8 cellular contexts compared by ENCODE assay signal in the genomic region with DNA sequence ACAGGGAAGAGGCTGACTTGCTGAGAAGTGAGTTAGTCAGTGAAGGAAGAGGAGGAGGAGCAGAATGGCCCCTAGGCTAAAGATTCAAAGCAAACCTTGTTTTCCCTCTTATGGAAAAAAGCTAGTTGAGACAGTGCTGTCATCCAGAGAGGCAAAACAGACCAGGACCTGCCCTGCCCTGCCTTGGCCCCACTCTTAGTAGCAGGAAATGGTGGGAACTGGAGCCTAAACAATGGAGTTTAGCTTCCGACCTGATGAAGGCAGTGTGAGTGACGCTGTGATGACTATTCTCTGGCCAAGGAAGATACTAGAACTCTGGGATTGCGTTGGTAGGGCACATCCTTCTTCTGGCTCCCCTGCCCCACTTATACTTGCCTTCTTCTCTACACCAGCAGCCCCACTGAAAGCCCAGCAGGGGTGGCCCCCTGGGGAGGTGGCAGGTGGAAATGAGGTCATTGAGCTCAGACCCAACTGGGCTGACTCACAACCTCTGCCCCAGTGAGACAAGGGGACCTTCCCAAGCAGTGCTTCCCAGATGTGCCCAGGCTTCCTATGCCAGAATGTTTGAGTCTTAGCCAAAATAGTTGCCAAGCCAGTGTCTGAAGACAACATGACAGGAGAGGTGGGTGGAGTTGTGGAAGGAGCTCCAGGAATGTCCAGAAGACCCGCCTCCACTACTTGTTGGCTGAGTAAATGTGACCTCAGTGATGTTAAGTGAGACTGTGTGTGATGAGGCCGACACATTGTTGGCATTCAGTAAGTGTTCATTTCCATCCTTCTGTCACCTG. TPM values are rescaled to one million over a fixed set of nuclear protein-coding genes. Genes with fewer than 3 reads are reported as not detected.
DNase-seq lines count a peak whose midpoint lies in the region; ATAC-seq and TF ChIP-seq lines count a peak whose summit lies in the region.

No MANE protein-coding gene starts in this region.

- peaks cover 96% of the 10 kb centered on the region for H3K79me2 ChIP-seq in SK-N-SH (ENCODE audit: insufficient read depth)

- H3K4me1 Mint-ChIP-seq in HFFc6 (ENCODE audit: low read depth): peaks cover 63% of the 10 kb centered on the region

- intact Hi-C loops in prostate gland (cut with DNase I): loop anchor here (10.0 kb wide), 1 partner anchor 61 kb away; no protein-coding TSS in a partner anchor

- in situ Hi-C loops in GM13977 (cut with MboI; ENCODE audit: low pct_unique_long_range_greater_than_20kb, low sequenced_read_pairs, unreplicated experiment): no loop called here

- DNase-seq in EH (ENCODE audit: low read depth) (peak; percentile 91), HFFc6 (peak; percentile 79), SK-N-SH (no peak), caudate nucleus (lab: John Stamatoyannopoulos, UW) (peak in 1 of 61 donors; percentile 15), prostate gland (ENCODE audit: low spot score) (no peak), GM13977 (ENCODE audit: low spot score) (no peak)

- H3K9me3 Mint-ChIP-seq in HFFc6: no peaks in the 10 kb centered on the region

- H3K9me3 ChIP-seq in SK-N-SH: no peaks in the 10 kb centered on the region
- H3K9me3 ChIP-seq in muscle layer of duodenum (ENCODE audit: control insufficient read depth in 1 of 2, low read length in 2 of 2): no peaks in the 10 kb centered on the region
- no peaks in the 10 kb centered on the region for H3K9me3 ChIP-seq in prostate gland

- H3K27me3 Mint-ChIP-seq in HFFc6 (ENCODE audit: insufficient read depth): no peaks in the 10 kb centered on the region; the same call in 1 of the 2 replicates

- TF ChIP-seq POLR2A in prostate gland (IDR thresholded peaks at IDR 0.05): no peak

- TF ChIP-seq CTCF in HFFc6 (IDR thresholded peaks at IDR 0.05) (no peak), SK-N-SH (IDR thresholded peaks at IDR 0.05) (no peak), prostate gland (IDR thresholded peaks at IDR 0.05) (no peak), GM13977 (IDR thresholded peaks at IDR 0.05; ENCODE audit: extremely low read depth, insufficient read depth, missing control alignments) (no peak)

- H3K27ac Mint-ChIP-seq in HFFc6: peak overlapping the region; percentile 93

- H3K27me3 ChIP-seq in SK-N-SH (ENCODE audit: insufficient read depth) (no peaks in the 10 kb centered on the region), muscle layer of duodenum (ENCODE audit: low read depth, low read length) (no peaks in the 10 kb centered on the region), prostate gland (replicated peaks; ENCODE audit: insufficient read depth) (no peaks in the 10 kb centered on the region)

- TF ChIP-seq RAD21 in SK-N-SH (IDR thresholded peaks at IDR 0.05; ENCODE audit: low read length): no peak

- H3K36me3 ChIP-seq in SK-N-SH (replicated peaks in 1 of 2; ENCODE audit: control insufficient read depth in 1 of 2, insufficient read depth in 2 of 2, low read length in 1 of 2): peaks cover 0 to 4% of the 10 kb centered on the region in 2 experiments
- no peaks in the 10 kb centered on the region for H3K36me3 ChIP-seq in muscle layer of duodenum (ENCODE audit: control insufficient read depth in 1 of 2, insufficient read depth in 2 of 2, low read length in 2 of 2)
- H3K36me3 ChIP-seq in prostate gland: no peaks in the 10 kb centered on the region

- CTCF ChIA-PET in SK-N-SH (lab: Yijun Ruan, JAX): interaction anchor here (0.8 kb wide), 1 partner anchor 17 kb away, joined by 3 read pairs; no protein-coding TSS in a partner anchor

- H3K4me3 Mint-ChIP-seq in HFFc6: peak overlapping the region; percentile 68

- H3K4me1 ChIP-seq in SK-N-SH (ENCODE audit: control insufficient read depth in 1 of 2, insufficient read depth in 2 of 2, low read depth in 1 of 2, low read length in 1 of 2) (peaks cover 0 to 12% of the 10 kb centered on the region in 2 experiments; a peak in 2 of 4 replicates), muscle layer of duodenum (ENCODE audit: control insufficient read depth in 1 of 2, insufficient read depth in 2 of 2, low read length in 2 of 2) (peaks cover 10 to 22% of the 10 kb centered on the region in 2 donors), prostate gland (replicated peaks) (no peaks in the 10 kb centered on the region)

- H3K9ac ChIP-seq in SK-N-SH: no peak overlapping the region

- ATAC-seq in HG03159 (IDR thresholded peaks at IDR 0.05; ENCODE audit: unreplicated experiment): no peak

- no peaks in the 10 kb centered on the region for H3K9me2 ChIP-seq in SK-N-SH

- peak in 1 of 2 experiments; percentile 16; a peak in 1 of 4 replicates for TF ChIP-seq EP300 in SK-N-SH (IDR thresholded peaks at IDR 0.05; ENCODE audit: borderline replicate concordance in 1 of 2, low read depth in 1 of 2, low read length in 1 of 2)

- no peak overlapping the region for H3K4me3 ChIP-seq in SK-N-SH (ENCODE audit: low read depth in 2 of 2, low read length in 1 of 2)
- no peak overlapping the region for H3K4me3 ChIP-seq in muscle layer of duodenum (ENCODE audit: low read depth in 1 of 2, low read length in 2 of 2)
- no peak overlapping the region for H3K4me3 ChIP-seq in prostate gland

- POLR2A ChIA-PET in SK-N-SH (lab: Yijun Ruan, JAX): no interaction called here

- H3K27ac ChIP-seq in SK-N-SH (ENCODE audit: low read depth in 2 of 2, low read length in 1 of 2) (peak overlapping the region in 1 of 2 experiments; percentile 75; a peak in 2 of 4 replicates), caudate nucleus (ENCODE audit: low read depth, low read length) (peak overlapping the region; percentile 2), muscle layer of duodenum (ENCODE audit: low read length) (peak overlapping the region; percentile 75), prostate gland (no peak overlapping the region)

- H3F3A ChIP-seq in SK-N-SH (replicated peaks; ENCODE audit: insufficient read depth): peaks cover 9% of the 10 kb centered on the region

- no peak overlapping the region for H2AFZ ChIP-seq in SK-N-SH (ENCODE audit: low read depth)

- peak overlapping the region; percentile 19; the same call in 1 of the 2 replicates for H3K4me2 ChIP-seq in SK-N-SH

- H4K20me1 ChIP-seq in SK-N-SH (ENCODE audit: insufficient read depth): peaks cover 97% of the 10 kb centered on the region

- WGBS in SK-N-SH (ENCODE audit: low lambda C conversion rate): 13% methylated on average over 5 of the region's 5 CpGs
- WGBS in prostate gland: 44% methylated on average over 5 of the region's 5 CpGs

- H3K36me3 Mint-ChIP-seq in HFFc6 (ENCODE audit: low read depth): peaks cover 11% of the 10 kb centered on the region; the same call in 1 of the 2 replicates

TF ChIP-seq in SK-N-SH, 30 proteins besides CTCF, POLR2A, EP300 and RAD21:
- TF ChIP-seq, protein P1, sequence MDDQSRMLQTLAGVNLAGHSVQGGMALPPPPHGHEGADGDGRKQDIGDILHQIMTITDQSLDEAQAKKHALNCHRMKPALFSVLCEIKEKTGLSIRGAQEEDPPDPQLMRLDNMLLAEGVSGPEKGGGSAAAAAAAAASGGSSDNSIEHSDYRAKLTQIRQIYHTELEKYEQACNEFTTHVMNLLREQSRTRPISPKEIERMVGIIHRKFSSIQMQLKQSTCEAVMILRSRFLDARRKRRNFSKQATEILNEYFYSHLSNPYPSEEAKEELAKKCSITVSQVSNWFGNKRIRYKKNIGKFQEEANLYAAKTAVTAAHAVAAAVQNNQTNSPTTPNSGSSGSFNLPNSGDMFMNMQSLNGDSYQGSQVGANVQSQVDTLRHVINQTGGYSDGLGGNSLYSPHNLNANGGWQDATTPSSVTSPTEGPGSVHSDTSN (IDR thresholded peaks at IDR 0.05): peak; percentile 33
- TF ChIP-seq TEAD4 (IDR thresholded peaks at IDR 0.05; ENCODE audit: borderline replicate concordance, insufficient read depth): no peak
- TF ChIP-seq FOSL2 (IDR thresholded peaks at IDR 0.05; ENCODE audit: borderline replicate concordance, low read depth): peak; percentile 50; the same call in 1 of the 2 replicates
- TF ChIP-seq, protein P2, sequence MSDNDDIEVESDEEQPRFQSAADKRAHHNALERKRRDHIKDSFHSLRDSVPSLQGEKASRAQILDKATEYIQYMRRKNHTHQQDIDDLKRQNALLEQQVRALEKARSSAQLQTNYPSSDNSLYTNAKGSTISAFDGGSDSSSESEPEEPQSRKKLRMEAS (IDR thresholded peaks at IDR 0.05; ENCODE audit: low read depth): peak; percentile 42; the same call in 1 of the 2 replicates
- TF ChIP-seq TCF12 (IDR thresholded peaks at IDR 0.05): peak; percentile 44
- TF ChIP-seq NFIC (IDR thresholded peaks at IDR 0.05; ENCODE audit: borderline replicate concordance): peak; percentile 48
- no peak for TF ChIP-seq SMC3 (IDR thresholded peaks at IDR 0.05; ENCODE audit: low read depth, low read length)
- no peak for TF ChIP-seq TAF1 (IDR thresholded peaks at IDR 0.05; ENCODE audit: borderline replicate concordance, low read depth, low read length)

RNA-seq across cellular contexts. Expression of a gene that starts 38.8 kb away (rescaled TPM):
- total RNA-seq in HFFc6 (2021; fragmentation: NEBNext Ultra II Directional; extraction: Animal tissue kit (Norgen Biotek cat#: 25700)): 100 to 1,000 TPM; 410 to 540 (median 485) TPM
- 189 and 226 TPM in 2 replicates for polyA plus RNA-seq in SK-N-SH (2012; rRNA removed)
- polyA plus RNA-seq in SK-N-SH (2012; cell fraction: cytosol; rRNA removed): 139 and 159 TPM in 2 replicates
- polyA plus RNA-seq in SK-N-SH (2012; cell fraction: nucleus; rRNA removed): 133 and 207 TPM in 2 replicates
- 100 to 1,000 TPM in 1 of 2 donors, 10 to 100 TPM in 1; 53.6 to 116 TPM for total RNA-seq in prostate gland

Comparison
In these comparisons a context has a peak if more than half of its experiments do, and no peak if none do; other contexts are left out.
1. DNase-seq: peak in EH (single experiment) and HFFc6 (single experiment); none in SK-N-SH (single experiment), prostate gland (single experiment) and GM13977 (single experiment).
2. H3K27ac ChIP-seq: peak in caudate nucleus (single experiment) and muscle layer of duodenum (single experiment); none in prostate gland (0 of 2).